Comparison of ENCODE assay signal across 16 cellular contexts in genomic region chr17:73639926-73640325, GRCh38. TPM values are rescaled to one million over a fixed set of nuclear protein-coding genes. Genes with fewer than 3 reads are reported as not detected.
DNase-seq lines count a peak whose midpoint lies in the region; ATAC-seq and TF ChIP-seq lines count a peak whose summit lies in the region.
"Had no signal": no experiment of that assay in that cellular context is flagged by ENCODE, and none has a peak within 500 bp of the region (broad histone marks: within the 10 kb centered on the region; RNA-seq: fewer than 3 reads in every experiment).

No MANE protein-coding gene starts in this region.

- no peak overlapping the region for H3K27ac ChIP-seq in left lung
- H3K27ac ChIP-seq in caudate nucleus (ENCODE audit: low read depth, low read length) = no peak overlapping the region
- H3K27ac ChIP-seq: parathyroid adenoma, suprapubic skin had no signal

- H3K4me3 ChIP-seq in LNCaP clone FGC (ENCODE audit: low read depth, low read length) = no peak overlapping the region
- no peak overlapping the region for H3K4me3 ChIP-seq in left lung
- H3K4me3 ChIP-seq: suprapubic skin had no signal

- peak; percentile 86 for DNase-seq in COR-L47 (lab: John Stamatoyannopoulos, UW)
- DNase-seq in LNCaP clone FGC (ENCODE audit: low read depth) = peak; percentile 82
- peak; percentile 75 for DNase-seq in NCI-H748 treated with DMSO at 0.1 percent for 48 hours (lab: John Stamatoyannopoulos, UW)
- DNase-seq in left lung = no peak
- DNase-seq in caudate nucleus (lab: John Stamatoyannopoulos, UW) = no peak
- DNase-seq in NK-92 treated with Interleukin-12 subunit alpha and Interleukin-12 subunit beta, amount 100 ng/mL, for 24 hours (lab: John Stamatoyannopoulos, UW) = no peak
- no peak for DNase-seq in left lobe of liver (ENCODE audit: low spot score)
- DNase-seq: activated CD4-positive, alpha-beta T cell treated with anti-CD3 and anti-CD28 coated beads for 4 hours; activated CD8-positive, alpha-beta memory T cell treated with anti-CD3 and anti-CD28 coated beads, Interleukin-2, amount 50 U/mL, for 4 hours; foreskin melanocyte; NCI-H524; stimulated activated CD4-positive, alpha-beta T cell treated with anti-CD3 and anti-CD28 coated beads, Interleukin-4, amount 100 ng/mL, for 1 hour had no signal

- no peak for TF ChIP-seq CTCF in LNCaP clone FGC (IDR thresholded peaks at IDR 0.05; ENCODE audit: control insufficient read depth, extremely low read depth, insufficient read depth)
- TF ChIP-seq CTCF in left lung (IDR thresholded peaks at IDR 0.05) = no peak

- no peaks in the 10 kb centered on the region for H3K9me3 ChIP-seq in left lung
- H3K9me3 ChIP-seq: suprapubic skin had no signal

- ATAC-seq in left lung (peak; percentile 46), HG03280 (IDR thresholded peaks at IDR 0.05; ENCODE audit: unreplicated experiment) (no peak), left lobe of liver (no peak)
- ATAC-seq: Panc1 had no signal

- H3K27me3 ChIP-seq in left lung = peaks cover 32 to 67% of the 10 kb centered on the region in 2 donors

- intact Hi-C loops in left lung (cut with DNase I) = no loop called here

- no peaks in the 10 kb centered on the region for H3K36me3 ChIP-seq in left lung
- H3K36me3 ChIP-seq: suprapubic skin had no signal

- H3K4me1 ChIP-seq in left lung = peaks cover 0 to 26% of the 10 kb centered on the region in 2 donors
- H3K4me1 ChIP-seq: parathyroid adenoma had no signal

RNA-seq across cellular contexts. Expression of gene SDK2, which starts 4.3 kb away (rescaled TPM):
- 1 to 10 TPM; 6.3 to 7.3 TPM for total RNA-seq in left lung
- 0.15 TPM for total RNA-seq in left lobe of liver

Comparison
In these comparisons a context has a peak if more than half of its experiments do, and no peak if none do; other contexts are left out.
1. DNase-seq: peak in COR-L47 (single experiment), LNCaP clone FGC (single experiment) and NCI-H748 treated with DMSO at 0.1 percent for 48 hours (single experiment); none in left lung (0 of 2), caudate nucleus (0 of 61), NK-92 treated with Interleukin-12 subunit alpha and Interleukin-12 subunit beta, amount 100 ng/mL, for 24 hours (single experiment) and left lobe of liver (single experiment).